In the genomic region with DNA sequence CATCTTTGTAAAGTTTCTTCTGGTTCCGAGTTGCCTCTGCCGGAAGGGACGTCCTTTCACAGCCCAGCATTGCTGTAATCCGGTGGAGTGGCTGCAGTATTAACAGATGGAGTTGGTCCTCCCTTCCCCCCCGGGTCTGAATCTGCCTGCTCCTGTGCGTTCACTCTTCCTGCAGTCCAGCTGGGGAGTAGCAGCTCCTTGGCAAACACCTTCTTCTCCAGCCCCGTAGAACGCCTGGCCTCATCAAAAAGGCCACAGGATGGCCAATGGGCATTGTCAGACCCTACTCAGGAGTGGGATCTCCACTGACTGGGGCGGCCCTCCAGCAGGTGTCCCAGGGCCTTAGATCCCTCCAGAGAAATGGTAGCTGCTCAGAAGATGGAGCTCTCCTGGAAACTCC, we compare ENCODE assay signal across 22 cellular contexts.
"Had no signal": no experiment of that assay in that cellular context is flagged by ENCODE, and none has a peak within 500 bp of the region (broad histone marks: within the 10 kb centered on the region; RNA-seq: fewer than 3 reads in every experiment).

No MANE protein-coding gene starts in this region.

- H3K27ac Mint-ChIP-seq: immature natural killer cell; nephron; progenitor cell of endocrine pancreas; stimulated activated memory B cell treated with anti-CD40 and anti-IgM and Interleukin-4, amounts not matched to agents 10 μg/mL and 1 μg/mL and 100 μg/mL, for 72 hours; stimulated activated naive CD8-positive, alpha-beta T cell treated with anti-CD3 and anti-CD28 coated beads, Interleukin-15, Interleukin-2, amounts not matched to agents 100 ng/mL and 50 ng/mL, for 24 hours had no signal

- H3K9me3 ChIP-seq: pancreas, tibial artery, upper lobe of right lung, vagina had no signal

- DNase-seq: dermis blood vessel endothelial cell; endodermal cell; erythroblast; foreskin keratinocyte; immature natural killer cell; left cardiac atrium; left ventricle myocardium superior; mesenchymal stem cell; midbrain; occipital lobe; pancreas; right cardiac atrium; stimulated activated CD4-positive, alpha-beta T cell treated with anti-CD3 and anti-CD28 coated beads, Interleukin-4, amount 100 ng/mL, for 1 hour; tibial artery; upper lobe of right lung had no signal

- ATAC-seq: foreskin keratinocyte, left cardiac atrium, left ventricle myocardium superior, pancreas, right cardiac atrium, upper lobe of right lung had no signal

- H3K4me1 ChIP-seq: foreskin keratinocyte, pancreas, upper lobe of right lung, vagina had no signal

- H3K27me3 Mint-ChIP-seq: stimulated activated memory B cell treated with anti-CD40 and anti-IgM and Interleukin-4, amounts not matched to agents 10 μg/mL and 1 μg/mL and 100 μg/mL, for 72 hours; stimulated activated naive CD8-positive, alpha-beta T cell treated with anti-CD3 and anti-CD28 coated beads, Interleukin-15, Interleukin-2, amounts not matched to agents 100 ng/mL and 50 ng/mL, for 24 hours had no signal

- H3K36me3 ChIP-seq: pancreas, upper lobe of right lung, vagina had no signal

- H3K9me3 Mint-ChIP-seq: immature natural killer cell; nephron; stimulated activated memory B cell treated with anti-CD40 and anti-IgM and Interleukin-4, amounts not matched to agents 10 μg/mL and 1 μg/mL and 100 μg/mL, for 72 hours; stimulated activated naive CD8-positive, alpha-beta T cell treated with anti-CD3 and anti-CD28 coated beads, Interleukin-15, Interleukin-2, amounts not matched to agents 100 ng/mL and 50 ng/mL, for 24 hours had no signal

- H3K27ac ChIP-seq: foreskin keratinocyte, pancreas, tibial artery, upper lobe of right lung, vagina had no signal

- H3K27me3 ChIP-seq: foreskin keratinocyte, pancreas, tibial artery, upper lobe of right lung, vagina had no signal

- H3K4me2 ChIP-seq: smooth muscle cell had no signal

- H3K4me3 Mint-ChIP-seq: endodermal cell; immature natural killer cell; nephron; stimulated activated memory B cell treated with anti-CD40 and anti-IgM and Interleukin-4, amounts not matched to agents 10 μg/mL and 1 μg/mL and 100 μg/mL, for 72 hours; stimulated activated naive CD8-positive, alpha-beta T cell treated with anti-CD3 and anti-CD28 coated beads, Interleukin-15, Interleukin-2, amounts not matched to agents 100 ng/mL and 50 ng/mL, for 24 hours had no signal

- H3K4me3 ChIP-seq: lung, pancreas, smooth muscle cell, tibial artery, upper lobe of right lung, vagina had no signal

- H3K4me1 Mint-ChIP-seq: stimulated activated memory B cell treated with anti-CD40 and anti-IgM and Interleukin-4, amounts not matched to agents 10 μg/mL and 1 μg/mL and 100 μg/mL, for 72 hours had no signal
